18 cellular contexts compared by ENCODE assay signal in the genomic region with DNA sequence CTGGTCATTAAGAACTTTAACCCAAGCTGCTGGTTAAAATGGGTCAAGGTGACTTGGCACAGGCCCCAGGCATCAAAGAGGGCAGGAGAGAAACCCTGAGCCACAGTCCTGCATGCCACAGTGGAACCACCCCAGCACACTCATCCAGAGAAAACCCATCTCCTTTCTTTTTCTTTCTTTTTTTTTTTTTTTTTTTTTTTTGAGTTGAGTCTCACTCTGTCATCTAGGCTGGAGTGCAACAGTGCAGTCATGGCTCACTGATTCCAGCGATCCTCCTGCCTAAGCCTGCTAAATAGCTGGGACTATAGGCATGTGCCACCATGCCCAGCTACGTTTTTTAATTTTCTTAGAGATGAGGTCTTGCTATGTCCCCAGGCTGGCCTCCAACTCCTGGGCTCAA.
DNase-seq lines count a peak whose midpoint lies in the region; ATAC-seq, FAIRE-seq and TF ChIP-seq lines count a peak whose summit lies in the region.
"Had no signal": no experiment of that assay in that cellular context is flagged by ENCODE, and none has a peak within 500 bp of the region (broad histone marks: within the 10 kb centered on the region; RNA-seq: fewer than 3 reads in every experiment).

No MANE protein-coding gene starts in this region.

- no peak overlapping the region for H3K18ac ChIP-seq in H1 (ENCODE audit: extremely low read depth, low read length)

- H3K4me1 ChIP-seq in H1 (replicated peaks in 1 of 4; ENCODE audit: control insufficient read depth in 3 of 4, insufficient read depth in 4 of 4, low read length in 3 of 4) (peaks cover 0 to 6% (median under 1%) of the 10 kb centered on the region in 4 experiments; a peak in 3 of 7 replicates), BE2C (peaks cover 3% of the 10 kb centered on the region), ovary (ENCODE audit: insufficient read depth) (no peaks in the 10 kb centered on the region)

- no peak overlapping the region for H3K4me3 Mint-ChIP-seq in activated T-cell treated with anti-CD3 and anti-CD28 coated beads, Interleukin-2, amount 50 U/mL, for 72 hours
- no peak overlapping the region for H3K4me3 Mint-ChIP-seq in stimulated activated effector memory CD8-positive, alpha-beta T cell treated with anti-CD3 and anti-CD28 coated beads, Interleukin-12 subunit alpha, Interleukin-12 subunit beta, amount 100 ng/mL, for 72 hours
- H3K4me3 Mint-ChIP-seq: CD14-positive monocyte had no signal

- no peak overlapping the region for H3K23ac ChIP-seq in H1 (ENCODE audit: insufficient read length)

- no peak for FAIRE-seq in H1 (lab: Jason Lieb, UNC)

- TF ChIP-seq EP300 in H1 (IDR thresholded peaks at IDR 0.05; ENCODE audit: borderline replicate concordance in 1 of 2, low read depth in 2 of 2, low read length in 2 of 2) (no peak), ovary (IDR thresholded peaks at IDR 0.05) (no peak)

- peak; percentile 50 to 56 for ATAC-seq in activated T-cell treated with anti-CD3 and anti-CD28 coated beads, Interleukin-2, amount 50 U/mL, for 72 hours (replicated peaks in 1 of 2)
- peak; percentile 45 for ATAC-seq in stimulated activated effector memory CD8-positive, alpha-beta T cell treated with anti-CD3 and anti-CD28 coated beads, Interleukin-12 subunit alpha, Interleukin-12 subunit beta, amount 100 ng/mL, for 72 hours
- ATAC-seq: PC-3 had no signal

- peaks cover 9% of the 10 kb centered on the region for H3K27me3 Mint-ChIP-seq in activated T-cell treated with anti-CD3 and anti-CD28 coated beads, Interleukin-2, amount 50 U/mL, for 72 hours (ENCODE audit: low read depth)

- no peak overlapping the region for H3K4me2 ChIP-seq in H1 (ENCODE audit: insufficient read depth in 1 of 2, low read depth in 2 of 2, low read length in 2 of 2)

- no peak overlapping the region for H3K27ac Mint-ChIP-seq in activated T-cell treated with anti-CD3 and anti-CD28 coated beads, Interleukin-2, amount 50 U/mL, for 72 hours
- H3K27ac Mint-ChIP-seq in stimulated activated effector memory CD8-positive, alpha-beta T cell treated with anti-CD3 and anti-CD28 coated beads, Interleukin-12 subunit alpha, Interleukin-12 subunit beta, amount 100 ng/mL, for 72 hours: no peak overlapping the region
- H3K27ac Mint-ChIP-seq: CD14-positive monocyte had no signal

- H3K23me2 ChIP-seq in H1 (ENCODE audit: low read depth, low read length): no peaks in the 10 kb centered on the region

- no peak overlapping the region for H2AK5ac ChIP-seq in H1 (ENCODE audit: low read depth, low read length)

- H3K79me2 ChIP-seq in H1 (ENCODE audit: control insufficient read depth in 1 of 2, insufficient read depth in 2 of 2, low read length in 2 of 2): no peaks in the 10 kb centered on the region

- no peak overlapping the region for H4K8ac ChIP-seq in H1 (ENCODE audit: extremely low read depth, insufficient read depth, low read length)

- H3K14ac ChIP-seq in H1 (ENCODE audit: insufficient read length): no peak overlapping the region

- no peaks in the 10 kb centered on the region for H3K36me3 ChIP-seq in H1 (ENCODE audit: control insufficient read depth in 2 of 4, insufficient read depth in 4 of 4, low read length in 3 of 4)
- no peaks in the 10 kb centered on the region for H3K36me3 ChIP-seq in BE2C
- H3K36me3 ChIP-seq in ovary: no peaks in the 10 kb centered on the region
- H3K36me3 ChIP-seq: SJCRH30 had no signal

- no peaks in the 10 kb centered on the region for H3K36me3 Mint-ChIP-seq in activated T-cell treated with anti-CD3 and anti-CD28 coated beads, Interleukin-2, amount 50 U/mL, for 72 hours (ENCODE audit: insufficient read depth in 2 of 2)
- no peaks in the 10 kb centered on the region for H3K36me3 Mint-ChIP-seq in stimulated activated effector memory CD8-positive, alpha-beta T cell treated with anti-CD3 and anti-CD28 coated beads, Interleukin-12 subunit alpha, Interleukin-12 subunit beta, amount 100 ng/mL, for 72 hours

- no peak overlapping the region for H2BK5ac ChIP-seq in H1 (ENCODE audit: low read depth, low read length)

- H4K20me1 ChIP-seq in H1 (replicated peaks in 1 of 2; ENCODE audit: control insufficient read depth in 1 of 2, insufficient read depth in 2 of 2, low read length in 2 of 2): no peaks in the 10 kb centered on the region

- H3K27me3 ChIP-seq in H1 (replicated peaks in 1 of 4; ENCODE audit: control insufficient read depth in 3 of 4, extremely low read depth in 1 of 4, insufficient read depth in 3 of 4, low read length in 3 of 4) (no peaks in the 10 kb centered on the region), BE2C (no peaks in the 10 kb centered on the region), ovary (no peaks in the 10 kb centered on the region)
- H3K27me3 ChIP-seq: SJCRH30 had no signal

- TF ChIP-seq POLR2A in H1 (IDR thresholded peaks at IDR 0.05; ENCODE audit: control extremely low read depth in 1 of 2, low read depth in 2 of 2, low read length in 2 of 2): no peak
- TF ChIP-seq POLR2A in ovary (IDR thresholded peaks at IDR 0.05): no peak

- DNase-seq in activated T-cell treated with anti-CD3 and anti-CD28 coated beads, Interleukin-2, amount 50 U/mL, for 72 hours: peak in 1 of 2 donors; percentile 4
- no peak for DNase-seq in activated T-cell treated with anti-CD3 and anti-CD28 coated beads, Interleukin-2, amount 50 U/mL, for 48 hours
- peak; percentile 35 for DNase-seq in HT-29 (ENCODE audit: low spot score)
- DNase-seq in H1 (ENCODE audit: low read depth in 1 of 2, low spot score in 2 of 2): no peak
- DNase-seq in stimulated activated effector memory CD8-positive, alpha-beta T cell treated with anti-CD3 and anti-CD28 coated beads, Interleukin-12 subunit alpha, Interleukin-12 subunit beta, amount 100 ng/mL, for 72 hours (ENCODE audit: low spot score in 2 of 2): no peak
- DNase-seq in NCI-H748 treated with DMSO at 0.1 percent for 48 hours (lab: John Stamatoyannopoulos, UW): no peak
- no peak for DNase-seq in BE2C
- no peak for DNase-seq in ovary
- DNase-seq: H7, IMR-90, Karpas-422, MM.1S, NCI-H1105, NCI-H1694, NCI-H526 treated with DMSO at 0.1 percent for 48 hours, PC-3, SJCRH30 had no signal

- no peak overlapping the region for H3K4ac ChIP-seq in H1 (replicated peaks; ENCODE audit: insufficient read length, low read depth, low read length)

- H3K79me1 ChIP-seq in H1 (ENCODE audit: low read depth, low read length): no peaks in the 10 kb centered on the region

- WGBS in H1 (ENCODE audit: extremely low coverage in 1 of 2, insufficient coverage in 1 of 2, insufficient read length in 1 of 2, insufficient replicate concordance in 2 of 2, low coverage in 1 of 2, low lambda C conversion rate in 2 of 2, missing lambda C conversion rate in 1 of 2), 2 experiments: 75% methylated on average over 2 of the region's 2 CpGs; no CpG with 5 or more reads in 1 of the 2 experiments
- WGBS in ovary, 3 donors: 94 to 100% (median 95%) methylated on average over 2 of the region's 2 CpGs

- H3K4me3 ChIP-seq in H1 (ENCODE audit: extremely low read depth in 1 of 4, insufficient read depth in 2 of 4, low read depth in 3 of 4, low read length in 4 of 4) (no peak overlapping the region), BE2C (ENCODE audit: low read depth, low read length) (no peak overlapping the region), ovary (no peak overlapping the region)
- H3K4me3 ChIP-seq: SJCRH30 had no signal

- no peak overlapping the region for H2BK120ac ChIP-seq in H1 (replicated peaks; ENCODE audit: low read depth, low read length)

- H3K9me3 ChIP-seq in H1 (ENCODE audit: insufficient read depth in 2 of 2, low read depth in 1 of 2, low read length in 1 of 2): no peaks in the 10 kb centered on the region
- H3K9me3 ChIP-seq in BE2C: no peaks in the 10 kb centered on the region
- H3K9me3 ChIP-seq in ovary: no peaks in the 10 kb centered on the region
- H3K9me3 ChIP-seq: SJCRH30 had no signal

- H3K27ac ChIP-seq in H1 (ENCODE audit: low read depth, low read length) (no peak overlapping the region), ovary (no peak overlapping the region)
- H3K27ac ChIP-seq: SJCRH30 had no signal

- intact Hi-C loops in ovary (cut with DNase I): loop anchor here in 1 of 4 donors (5.0 kb wide), 1 partner anchor 114 kb away; no protein-coding TSS in a partner anchor

- H4K5ac ChIP-seq in H1 (ENCODE audit: insufficient read length, low read depth, low read length): no peak overlapping the region

- no peak overlapping the region for H2BK20ac ChIP-seq in H1 (ENCODE audit: low read length)

- TF ChIP-seq RAD21 in H1 (IDR thresholded peaks at IDR 0.05 in 1 of 2, conservative IDR thresholded peaks at IDR 0.05 in 1 of 2; ENCODE audit: low read depth in 2 of 2, low read length in 2 of 2): no peak

- POLR2A ChIA-PET in H1 (lab: Charles Lee; ENCODE audit: partially characterized antibody): interaction anchor here (1.1 kb wide), 1 partner anchor 15 kb away, joined by 3 read pairs; no protein-coding TSS in a partner anchor

- no peak overlapping the region for H3K9ac ChIP-seq in H1 (replicated peaks in 1 of 4; ENCODE audit: extremely low read depth in 1 of 4, low read depth in 3 of 4, low read length in 3 of 4)

- no peaks in the 10 kb centered on the region for H3K9me3 Mint-ChIP-seq in activated T-cell treated with anti-CD3 and anti-CD28 coated beads, Interleukin-2, amount 50 U/mL, for 72 hours
- no peaks in the 10 kb centered on the region for H3K9me3 Mint-ChIP-seq in stimulated activated effector memory CD8-positive, alpha-beta T cell treated with anti-CD3 and anti-CD28 coated beads, Interleukin-12 subunit alpha, Interleukin-12 subunit beta, amount 100 ng/mL, for 72 hours

- no peak for TF ChIP-seq CTCF in H1 (IDR thresholded peaks at IDR 0.05; ENCODE audit: control extremely low read depth in 1 of 3, insufficient read depth in 1 of 3, low read depth in 1 of 3, low read length in 3 of 3)
- no peak for TF ChIP-seq CTCF in BE2C (IDR thresholded peaks at IDR 0.05; ENCODE audit: low read depth, low read length)
- TF ChIP-seq CTCF in ovary (IDR thresholded peaks at IDR 0.05): no peak

- no peak overlapping the region for H3K56ac ChIP-seq in H1 (replicated peaks; ENCODE audit: insufficient read length, low read depth, low read length)

- H2BK15ac ChIP-seq in H1 (ENCODE audit: low read length): no peak overlapping the region

- H2BK12ac ChIP-seq in H1 (ENCODE audit: low read depth, low read length): peak overlapping the region; percentile 71; the same call in 1 of the 2 replicates

- CTCF ChIA-PET in H1 (lab: Charles Lee; ENCODE audit: partially characterized antibody): interaction anchor here (0.6 to 1.6 kb wide), 6 partner anchors 9 to 142 kb away, joined by 3 to 6 read pairs (median 3); no protein-coding TSS in a partner anchor

- no peak overlapping the region for H2AFZ ChIP-seq in H1 (ENCODE audit: low read length)

- no peak overlapping the region for H4K91ac ChIP-seq in H1 (replicated peaks; ENCODE audit: insufficient read length, low read length)

- H3K4me1 Mint-ChIP-seq in activated T-cell treated with anti-CD3 and anti-CD28 coated beads, Interleukin-2, amount 50 U/mL, for 72 hours (ENCODE audit: low read depth): peaks cover 24% of the 10 kb centered on the region
- peaks cover 15% of the 10 kb centered on the region for H3K4me1 Mint-ChIP-seq in stimulated activated effector memory CD8-positive, alpha-beta T cell treated with anti-CD3 and anti-CD28 coated beads, Interleukin-12 subunit alpha, Interleukin-12 subunit beta, amount 100 ng/mL, for 72 hours

TF ChIP-seq in H1, 55 proteins besides CTCF, POLR2A, EP300 and RAD21 (continues in another document):
- no peak for TF ChIP-seq CEBPB (IDR thresholded peaks at IDR 0.05; ENCODE audit: low read depth, low read length)
- no peak for TF ChIP-seq KDM1A (IDR thresholded peaks at IDR 0.05; ENCODE audit: borderline replicate concordance, low read length)
